ENCODE assay signal across 9 cellular contexts in the genomic region with DNA sequence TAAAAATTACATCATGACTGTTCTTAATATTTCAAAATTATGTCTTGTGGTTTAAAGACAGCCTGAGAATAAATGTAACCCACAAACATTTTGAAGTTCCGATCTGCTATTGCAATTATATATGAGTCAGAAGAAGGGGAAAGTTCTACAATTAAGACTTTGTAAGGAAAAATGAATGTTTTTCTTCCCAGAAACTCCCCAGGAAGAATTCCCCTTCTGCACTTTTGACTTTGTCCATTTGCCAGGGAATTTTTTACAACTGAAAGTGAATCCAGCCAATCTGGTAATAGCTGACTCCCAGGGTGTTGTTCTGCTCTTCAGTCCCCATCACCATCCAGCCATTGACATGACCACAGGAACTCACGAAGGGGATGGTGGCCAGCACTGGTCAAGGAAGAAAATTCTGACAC.
A peak's percentile ranks its signal among the peaks of the same experiment; 100 is the strongest.
DNase-seq lines count a peak whose midpoint lies in the region; ATAC-seq and TF ChIP-seq lines count a peak whose summit lies in the region.
"Had no signal": no experiment of that assay in that cellular context is flagged by ENCODE, and none has a peak within 500 bp of the region (broad histone marks: within the 10 kb centered on the region; RNA-seq: fewer than 3 reads in every experiment).

No MANE protein-coding gene starts in this region.

- DNase-seq in HS-5 (ENCODE audit: low read depth) (peak; percentile 38), brain microvascular endothelial cell (peak; percentile 88), kidney glomerular epithelial cell (lab: John Stamatoyannopoulos, UW) (peak; percentile 93), tibial nerve (ENCODE audit: low spot score in 2 of 2) (peak in 1 of 2 donors; percentile 43), dorsolateral prefrontal cortex (no peak), NCI-H510A treated with DMSO at 0.1 percent for 48 hours (lab: John Stamatoyannopoulos, UW) (no peak), activated gamma-delta T cell treated with Interleukin-2 at 50 U/mL for 16 hours (no peak)
- DNase-seq: NCI-H2227 treated with DMSO at 0.1 percent for 48 hours had no signal

- peaks cover 0 to 18% (median 5%) of the 10 kb centered on the region in 4 donors for H3K4me1 ChIP-seq in tibial nerve

- ATAC-seq in HG03521 (IDR thresholded peaks at IDR 0.05; ENCODE audit: unreplicated experiment), result no peak

- peak; percentile 43 to 72 for TF ChIP-seq EP300 in tibial nerve (IDR thresholded peaks at IDR 0.05)

- H3K27me3 ChIP-seq in brain microvascular endothelial cell (replicated peaks) (no peaks in the 10 kb centered on the region), tibial nerve (no peaks in the 10 kb centered on the region), dorsolateral prefrontal cortex (no peaks in the 10 kb centered on the region)

- 3 to 5% methylated on average over 2 of the region's 2 CpGs for WGBS in tibial nerve, 2 donors

- peak overlapping the region; percentile 78 for H3K27ac ChIP-seq in brain microvascular endothelial cell
- peak overlapping the region; percentile 42 to 92 (median 64) for H3K27ac ChIP-seq in tibial nerve
- peak overlapping the region in 2 of 59 donors; percentile 1 to 28 for H3K27ac ChIP-seq in dorsolateral prefrontal cortex

- TF ChIP-seq CTCF in brain microvascular endothelial cell (IDR thresholded peaks at IDR 0.05; ENCODE audit: low read depth, low read length, missing control alignments), result no peak
- no peak for TF ChIP-seq CTCF in tibial nerve (IDR thresholded peaks at IDR 0.05)
- TF ChIP-seq CTCF in dorsolateral prefrontal cortex (IDR thresholded peaks at IDR 0.05 in 54 of 56, conservative IDR thresholded peaks at IDR 0.05 in 2 of 56; ENCODE audit: low read depth in 1 of 56, partially characterized antibody in 56 of 56), result no peak

- H3K4me3 ChIP-seq in brain microvascular endothelial cell (ENCODE audit: low read depth, low read length) (no peak overlapping the region), tibial nerve (peak overlapping the region in 1 of 4 donors; percentile 16), dorsolateral prefrontal cortex (no peak overlapping the region)

- no peak for TF ChIP-seq POLR2A in tibial nerve (IDR thresholded peaks at IDR 0.05)

- no peaks in the 10 kb centered on the region for H3K9me3 ChIP-seq in tibial nerve

- no peaks in the 10 kb centered on the region for H3K36me3 ChIP-seq in brain microvascular endothelial cell (replicated peaks)
- no peaks in the 10 kb centered on the region for H3K36me3 ChIP-seq in tibial nerve

- in situ Hi-C loops in brain microvascular endothelial cell (cut with HindIII; ENCODE audit: low pct_ligation_motif_present, low sequenced_read_pairs), result no loop called here

- intact Hi-C loops in dorsolateral prefrontal cortex (cut with DNase I), result no loop called here

Comparison
In these comparisons a context has a peak if more than half of its experiments do, and no peak if none do; other contexts are left out.
1. DNase-seq: peak in HS-5 (single experiment), brain microvascular endothelial cell (single experiment) and kidney glomerular epithelial cell (single experiment); none in dorsolateral prefrontal cortex (0 of 10), NCI-H510A treated with DMSO at 0.1 percent for 48 hours (single experiment) and activated gamma-delta T cell treated with Interleukin-2 at 50 U/mL for 16 hours (single experiment).